In the genomic region with DNA sequence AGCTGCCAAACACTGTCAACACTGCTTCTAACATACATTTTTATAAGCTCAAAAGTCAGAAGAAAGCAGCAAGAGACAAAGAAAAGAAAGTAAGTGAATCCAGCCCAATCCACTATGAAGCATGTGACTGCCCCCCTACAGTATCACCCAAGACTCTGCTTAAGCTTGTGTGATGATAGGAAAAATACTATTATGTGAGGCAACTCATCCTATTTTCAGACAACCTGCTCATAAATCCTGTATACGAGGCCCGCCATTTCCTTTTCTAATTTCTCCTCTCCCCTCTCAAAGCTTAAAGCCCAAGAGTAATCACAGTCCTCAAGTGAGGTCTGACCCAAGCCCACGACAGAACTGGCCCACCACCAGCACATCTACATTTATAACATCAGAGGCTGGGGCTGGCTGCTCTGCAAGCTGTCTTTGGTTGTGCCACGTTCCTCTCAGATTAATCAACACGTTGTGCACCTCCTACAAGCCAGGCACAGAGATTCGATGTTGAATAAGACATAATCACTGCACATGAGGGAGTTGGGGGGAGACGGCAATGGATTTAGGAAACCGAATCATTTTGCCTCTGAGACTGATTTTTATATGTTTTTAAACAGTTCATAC, we compare ENCODE assay signal across 1 cellular context.
TF ChIP-seq lines count a peak whose summit lies in the region.

No MANE protein-coding gene starts in this region.

TF ChIP-seq in WTC11, 78 proteins besides CTCF, POLR2A, EP300 and RAD21:
- TF ChIP-seq IRF2 (CRISPR knock-in tag; IDR thresholded peaks at IDR 0.05; ENCODE audit: borderline replicate concordance, low read depth) = no peak
- TF ChIP-seq ZNF121 (CRISPR knock-in tag; IDR thresholded peaks at IDR 0.05) = no peak
- TF ChIP-seq ZNF416 (CRISPR knock-in tag; IDR thresholded peaks at IDR 0.05) = no peak
- TF ChIP-seq, protein P1, sequence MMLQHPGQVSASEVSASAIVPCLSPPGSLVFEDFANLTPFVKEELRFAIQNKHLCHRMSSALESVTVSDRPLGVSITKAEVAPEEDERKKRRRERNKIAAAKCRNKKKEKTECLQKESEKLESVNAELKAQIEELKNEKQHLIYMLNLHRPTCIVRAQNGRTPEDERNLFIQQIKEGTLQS (CRISPR knock-in tag; conservative IDR thresholded peaks at IDR 0.05) = no peak
- TF ChIP-seq, protein P2, sequence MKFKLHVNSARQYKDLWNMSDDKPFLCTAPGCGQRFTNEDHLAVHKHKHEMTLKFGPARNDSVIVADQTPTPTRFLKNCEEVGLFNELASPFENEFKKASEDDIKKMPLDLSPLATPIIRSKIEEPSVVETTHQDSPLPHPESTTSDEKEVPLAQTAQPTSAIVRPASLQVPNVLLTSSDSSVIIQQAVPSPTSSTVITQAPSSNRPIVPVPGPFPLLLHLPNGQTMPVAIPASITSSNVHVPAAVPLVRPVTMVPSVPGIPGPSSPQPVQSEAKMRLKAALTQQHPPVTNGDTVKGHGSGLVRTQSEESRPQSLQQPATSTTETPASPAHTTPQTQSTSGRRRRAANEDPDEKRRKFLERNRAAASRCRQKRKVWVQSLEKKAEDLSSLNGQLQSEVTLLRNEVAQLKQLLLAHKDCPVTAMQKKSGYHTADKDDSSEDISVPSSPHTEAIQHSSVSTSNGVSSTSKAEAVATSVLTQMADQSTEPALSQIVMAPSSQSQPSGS (CRISPR knock-in tag; IDR thresholded peaks at IDR 0.05; ENCODE audit: borderline replicate concordance, low read depth) = no peak
- no peak for TF ChIP-seq ZNF263 (CRISPR knock-in tag; IDR thresholded peaks at IDR 0.05; ENCODE audit: low read depth)
- TF ChIP-seq ATF1 (CRISPR knock-in tag; IDR thresholded peaks at IDR 0.05) = no peak
- TF ChIP-seq ZNF219 (CRISPR knock-in tag; IDR thresholded peaks at IDR 0.05; ENCODE audit: borderline replicate concordance) = no peak
- TF ChIP-seq NFYB (CRISPR knock-in tag; conservative IDR thresholded peaks at IDR 0.05; ENCODE audit: low read depth) = no peak
- TF ChIP-seq, protein P3, sequence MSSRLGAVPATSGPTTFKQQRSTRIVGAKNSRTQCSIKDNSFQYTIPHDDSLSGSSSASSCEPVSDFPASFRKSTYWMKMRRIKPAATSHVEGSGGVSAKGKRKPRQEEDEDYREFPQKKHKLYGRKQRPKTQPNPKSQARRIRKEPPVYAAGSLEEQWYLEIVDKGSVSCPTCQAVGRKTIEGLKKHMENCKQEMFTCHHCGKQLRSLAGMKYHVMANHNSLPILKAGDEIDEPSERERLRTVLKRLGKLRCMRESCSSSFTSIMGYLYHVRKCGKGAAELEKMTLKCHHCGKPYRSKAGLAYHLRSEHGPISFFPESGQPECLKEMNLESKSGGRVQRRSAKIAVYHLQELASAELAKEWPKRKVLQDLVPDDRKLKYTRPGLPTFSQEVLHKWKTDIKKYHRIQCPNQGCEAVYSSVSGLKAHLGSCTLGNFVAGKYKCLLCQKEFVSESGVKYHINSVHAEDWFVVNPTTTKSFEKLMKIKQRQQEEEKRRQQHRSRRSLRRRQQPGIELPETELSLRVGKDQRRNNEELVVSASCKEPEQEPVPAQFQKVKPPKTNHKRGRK (CRISPR knock-in tag; IDR thresholded peaks at IDR 0.05; ENCODE audit: borderline replicate concordance) = no peak
- TF ChIP-seq ZNF396 (CRISPR knock-in tag; IDR thresholded peaks at IDR 0.05; ENCODE audit: borderline replicate concordance) = no peak
- no peak for TF ChIP-seq OVOL2 (CRISPR knock-in tag; IDR thresholded peaks at IDR 0.05; ENCODE audit: borderline replicate concordance)
- no peak for TF ChIP-seq SP1 (CRISPR knock-in tag; conservative IDR thresholded peaks at IDR 0.05)
- TF ChIP-seq NFATC4 (CRISPR knock-in tag; IDR thresholded peaks at IDR 0.05) = no peak
- TF ChIP-seq NR2C2 (CRISPR knock-in tag; IDR thresholded peaks at IDR 0.05) = no peak
- TF ChIP-seq, protein P4, sequence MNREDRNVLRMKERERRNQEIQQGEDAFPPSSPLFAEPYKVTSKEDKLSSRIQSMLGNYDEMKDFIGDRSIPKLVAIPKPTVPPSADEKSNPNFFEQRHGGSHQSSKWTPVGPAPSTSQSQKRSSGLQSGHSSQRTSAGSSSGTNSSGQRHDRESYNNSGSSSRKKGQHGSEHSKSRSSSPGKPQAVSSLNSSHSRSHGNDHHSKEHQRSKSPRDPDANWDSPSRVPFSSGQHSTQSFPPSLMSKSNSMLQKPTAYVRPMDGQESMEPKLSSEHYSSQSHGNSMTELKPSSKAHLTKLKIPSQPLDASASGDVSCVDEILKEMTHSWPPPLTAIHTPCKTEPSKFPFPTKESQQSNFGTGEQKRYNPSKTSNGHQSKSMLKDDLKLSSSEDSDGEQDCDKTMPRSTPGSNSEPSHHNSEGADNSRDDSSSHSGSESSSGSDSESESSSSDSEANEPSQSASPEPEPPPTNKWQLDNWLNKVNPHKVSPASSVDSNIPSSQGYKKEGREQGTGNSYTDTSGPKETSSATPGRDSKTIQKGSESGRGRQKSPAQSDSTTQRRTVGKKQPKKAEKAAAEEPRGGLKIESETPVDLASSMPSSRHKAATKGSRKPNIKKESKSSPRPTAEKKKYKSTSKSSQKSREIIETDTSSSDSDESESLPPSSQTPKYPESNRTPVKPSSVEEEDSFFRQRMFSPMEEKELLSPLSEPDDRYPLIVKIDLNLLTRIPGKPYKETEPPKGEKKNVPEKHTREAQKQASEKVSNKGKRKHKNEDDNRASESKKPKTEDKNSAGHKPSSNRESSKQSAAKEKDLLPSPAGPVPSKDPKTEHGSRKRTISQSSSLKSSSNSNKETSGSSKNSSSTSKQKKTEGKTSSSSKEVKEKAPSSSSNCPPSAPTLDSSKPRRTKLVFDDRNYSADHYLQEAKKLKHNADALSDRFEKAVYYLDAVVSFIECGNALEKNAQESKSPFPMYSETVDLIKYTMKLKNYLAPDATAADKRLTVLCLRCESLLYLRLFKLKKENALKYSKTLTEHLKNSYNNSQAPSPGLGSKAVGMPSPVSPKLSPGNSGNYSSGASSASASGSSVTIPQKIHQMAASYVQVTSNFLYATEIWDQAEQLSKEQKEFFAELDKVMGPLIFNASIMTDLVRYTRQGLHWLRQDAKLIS (CRISPR knock-in tag; IDR thresholded peaks at IDR 0.05; ENCODE audit: borderline replicate concordance) = no peak
